ENCODE assay signal across 17 cellular contexts in genomic region chr2:21452263-21452662, GRCh38.
"Had no signal": no experiment of that assay in that cellular context is flagged by ENCODE, and none has a peak within 500 bp of the region (broad histone marks: within the 10 kb centered on the region; RNA-seq: fewer than 3 reads in every experiment).

No MANE protein-coding gene starts in this region.

- DNase-seq: activated CD4-positive, alpha-beta memory T cell treated with anti-CD3 and anti-CD28 coated beads, Interleukin-2, amount 10 ng/mL, durations not matched to agents 7 days and 5 days; activated CD4-positive, alpha-beta T cell treated with anti-CD3 and anti-CD28 coated beads for 48 hours; activated CD4-positive, CD25-positive, alpha-beta regulatory T cell; activated CD8-positive, alpha-beta memory T cell treated with anti-CD3 and anti-CD28 coated beads, Interleukin-2, amount 10 ng/mL, durations not matched to agents 7 days and 5 days; activated naive CD4-positive, alpha-beta T cell; activated naive CD8-positive, alpha-beta T cell treated with anti-CD3 and anti-CD28 coated beads for 36 hours; activated T-cell treated with anti-CD3 and anti-CD28 coated beads, Interleukin-2, amount 50 U/mL, for 1 hour; amniotic stem cell; gastrocnemius medialis; heart left ventricle; left ventricle myocardium inferior; mammary epithelial cell; retina; stimulated activated naive CD4-positive, alpha-beta T cell; T-helper 17 cell had no signal

- H3K36me3 ChIP-seq: gastrocnemius medialis, heart left ventricle, left ventricle myocardium inferior had no signal

- ATAC-seq: activated CD8-positive, alpha-beta memory T cell treated with anti-CD3 and anti-CD28 coated beads, Interleukin-2, amount 10 ng/mL, durations not matched to agents 7 days and 5 days; activated T-helper 17 cell treated with anti-CD3 and anti-CD28 coated beads, Interleukin-2, amount 50 U/mL, for 72 hours; gastrocnemius medialis; heart left ventricle; T-helper 17 cell had no signal

- H3K4me3 ChIP-seq: gastrocnemius medialis, heart left ventricle, left ventricle myocardium inferior had no signal

- H3K27ac Mint-ChIP-seq: activated CD4-positive, alpha-beta memory T cell treated with anti-CD3 and anti-CD28 coated beads, Interleukin-2, amount 10 ng/mL, durations not matched to agents 7 days and 5 days; activated CD8-positive, alpha-beta memory T cell treated with anti-CD3 and anti-CD28 coated beads, Interleukin-2, amount 10 ng/mL, durations not matched to agents 7 days and 5 days; activated naive CD8-positive, alpha-beta T cell treated with anti-CD3 and anti-CD28 coated beads for 36 hours; activated T-helper 17 cell treated with anti-CD3 and anti-CD28 coated beads, Interleukin-2, amount 50 U/mL, for 72 hours; T-helper 17 cell had no signal

- H3K9me3 Mint-ChIP-seq: activated CD4-positive, alpha-beta memory T cell treated with anti-CD3 and anti-CD28 coated beads, Interleukin-2, amount 10 ng/mL, durations not matched to agents 7 days and 5 days; activated naive CD8-positive, alpha-beta T cell treated with anti-CD3 and anti-CD28 coated beads for 36 hours had no signal

- H3K4me1 Mint-ChIP-seq: activated CD4-positive, alpha-beta memory T cell treated with anti-CD3 and anti-CD28 coated beads, Interleukin-2, amount 10 ng/mL, durations not matched to agents 7 days and 5 days; activated CD8-positive, alpha-beta memory T cell treated with anti-CD3 and anti-CD28 coated beads, Interleukin-2, amount 10 ng/mL, durations not matched to agents 7 days and 5 days; activated naive CD8-positive, alpha-beta T cell treated with anti-CD3 and anti-CD28 coated beads for 36 hours; activated T-helper 17 cell treated with anti-CD3 and anti-CD28 coated beads, Interleukin-2, amount 50 U/mL, for 72 hours; T-helper 17 cell had no signal

- H3K27me3 Mint-ChIP-seq: activated CD4-positive, alpha-beta memory T cell treated with anti-CD3 and anti-CD28 coated beads, Interleukin-2, amount 10 ng/mL, durations not matched to agents 7 days and 5 days; activated CD8-positive, alpha-beta memory T cell treated with anti-CD3 and anti-CD28 coated beads, Interleukin-2, amount 10 ng/mL, durations not matched to agents 7 days and 5 days; activated naive CD8-positive, alpha-beta T cell treated with anti-CD3 and anti-CD28 coated beads for 36 hours; activated T-helper 17 cell treated with anti-CD3 and anti-CD28 coated beads, Interleukin-2, amount 50 U/mL, for 72 hours; T-helper 17 cell had no signal

- H3K9me3 ChIP-seq: gastrocnemius medialis, left ventricle myocardium inferior had no signal

- H3K27me3 ChIP-seq: gastrocnemius medialis, heart left ventricle had no signal

- H3K4me3 Mint-ChIP-seq: activated CD4-positive, alpha-beta memory T cell treated with anti-CD3 and anti-CD28 coated beads, Interleukin-2, amount 10 ng/mL, durations not matched to agents 7 days and 5 days; activated CD8-positive, alpha-beta memory T cell treated with anti-CD3 and anti-CD28 coated beads, Interleukin-2, amount 10 ng/mL, durations not matched to agents 7 days and 5 days; activated naive CD8-positive, alpha-beta T cell treated with anti-CD3 and anti-CD28 coated beads for 36 hours; activated T-helper 17 cell treated with anti-CD3 and anti-CD28 coated beads, Interleukin-2, amount 50 U/mL, for 72 hours; T-helper 17 cell had no signal

- H3K36me3 Mint-ChIP-seq: activated CD8-positive, alpha-beta memory T cell treated with anti-CD3 and anti-CD28 coated beads, Interleukin-2, amount 10 ng/mL, durations not matched to agents 7 days and 5 days; activated naive CD8-positive, alpha-beta T cell treated with anti-CD3 and anti-CD28 coated beads for 36 hours had no signal

- FAIRE-seq: colon had no signal

- H3K27ac ChIP-seq: gastrocnemius medialis, heart left ventricle, left ventricle myocardium inferior had no signal

- H3K4me1 ChIP-seq: gastrocnemius medialis had no signal
